ENCODE assay signal across 8 cellular contexts in the genomic region with DNA sequence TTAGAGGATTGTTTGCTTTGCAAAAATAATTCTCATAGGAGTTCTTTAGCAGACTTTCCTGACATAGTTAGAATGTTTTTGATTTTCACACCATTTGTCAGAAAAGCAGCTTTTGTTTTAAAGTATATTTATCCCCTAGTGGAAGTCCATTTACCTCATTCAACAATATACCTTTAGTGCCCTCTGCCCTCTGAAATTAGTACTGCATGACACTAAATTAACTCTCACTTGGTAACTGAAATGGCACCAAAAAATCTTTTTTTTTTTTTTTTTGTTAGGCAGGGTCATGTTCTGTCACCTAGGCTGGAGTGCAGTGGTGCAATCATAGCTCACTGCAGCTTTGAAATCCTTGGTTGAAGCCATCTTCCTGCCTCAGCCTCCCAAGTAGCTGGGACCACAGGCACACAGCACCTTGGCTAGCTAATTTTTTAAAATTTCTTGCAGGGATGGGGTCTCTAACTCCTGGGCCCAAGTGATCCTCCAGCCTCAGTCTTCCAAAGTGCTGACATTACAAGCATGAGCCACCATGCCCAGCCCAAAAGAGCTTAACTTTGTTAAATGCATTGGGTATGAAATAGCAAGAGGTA. TPM values are rescaled to one million over a fixed set of nuclear protein-coding genes. Genes with fewer than 3 reads are reported as not detected.
DNase-seq lines count a peak whose midpoint lies in the region; ATAC-seq and TF ChIP-seq lines count a peak whose summit lies in the region.

No MANE protein-coding gene starts in this region.

- H3K27ac ChIP-seq in thoracic aorta: no peak overlapping the region

- H3K4me1 ChIP-seq in thoracic aorta (ENCODE audit: control insufficient read depth in 1 of 2, low read depth in 2 of 2): peaks cover 0 to 22% of the 10 kb centered on the region in 2 donors

- no peaks in the 10 kb centered on the region for H3K27me3 ChIP-seq in thoracic aorta (replicated peaks; ENCODE audit: insufficient read depth)

- H3K9me3 ChIP-seq in thoracic aorta: no peaks in the 10 kb centered on the region

- in situ Hi-C loops in G401 (cut with HindIII; ENCODE audit: low sequenced_read_pairs): no loop called here

- peak; percentile 45 for TF ChIP-seq CTCF in GM10266 (IDR thresholded peaks at IDR 0.05; ENCODE audit: control insufficient read depth, insufficient read depth, low read depth, missing control alignments)
- TF ChIP-seq CTCF in fibroblast of the aortic adventitia (IDR thresholded peaks at IDR 0.05; ENCODE audit: insufficient read depth, low read length): peak; percentile 52
- peak; percentile 44 for TF ChIP-seq CTCF in thoracic aorta (IDR thresholded peaks at IDR 0.05)

- peaks cover 23% of the 10 kb centered on the region for H3K36me3 ChIP-seq in thoracic aorta

- DNase-seq in A172 (ENCODE audit: low spot score) (peak; percentile 18), GM10266 (ENCODE audit: extremely low spot score) (peak; percentile 39), RPMI7951 (ENCODE audit: low read depth) (peak; percentile 27), fibroblast of the aortic adventitia (ENCODE audit: low read depth) (peak; percentile 47), thoracic aorta (ENCODE audit: low spot score) (no peak), globus pallidus (ENCODE audit: low spot score) (no peak), G401 (ENCODE audit: low spot score) (no peak)

- H3K4me3 ChIP-seq in fibroblast of the aortic adventitia (ENCODE audit: low read depth, low read length) (no peak overlapping the region), thoracic aorta (no peak overlapping the region)

- ATAC-seq in thoracic aorta (ENCODE audit: insufficient number of reproducible peaks, low FRiP score, low read depth) (no peak), GM18907 (IDR thresholded peaks at IDR 0.05; ENCODE audit: unreplicated experiment) (no peak)

RNA-seq across cellular contexts. Expression of a gene that starts 13.6 kb away (rescaled TPM):
- 64.2 and 79.8 TPM in 2 replicates for total RNA-seq in A172 (2014; rRNA removed; shearing (Covaris generic))
- total RNA-seq in RPMI7951 (2014; rRNA removed; shearing (Covaris generic)): 51.3 and 57.8 TPM in 2 replicates
- total RNA-seq in fibroblast of the aortic adventitia (ENCODE audit: low replicate concordance) (41.9 and 59.4 TPM in 2 replicates), thoracic aorta (10 to 100 TPM; 17.8 to 18.3 TPM)
- 60.4 and 94.7 TPM in 2 replicates for total RNA-seq in G401 (2014; rRNA removed; shearing (Covaris generic))

RNA-seq across cellular contexts. Expression of a gene that starts 14.3 kb away (rescaled TPM):
- total RNA-seq in A172 (2014; rRNA removed; shearing (Covaris generic)): 48.2 and 69.7 TPM in 2 replicates
- 100 and 107 TPM in 2 replicates for total RNA-seq in RPMI7951 (2014; rRNA removed; shearing (Covaris generic))
- total RNA-seq in fibroblast of the aortic adventitia (ENCODE audit: low replicate concordance) (20.8 and 53.4 TPM in 2 replicates), thoracic aorta (10 to 100 TPM; 23.8 to 24.5 TPM)
- 38.3 and 56.6 TPM in 2 replicates for total RNA-seq in G401 (2014; rRNA removed; shearing (Covaris generic))

RNA-seq across cellular contexts. Expression of a gene that starts 58.2 kb away (rescaled TPM):
- not detected in 2 replicates for total RNA-seq in A172 (2014; rRNA removed; shearing (Covaris generic))
- total RNA-seq in RPMI7951 (2014; rRNA removed; shearing (Covaris generic)): not detected in 2 replicates
- total RNA-seq in fibroblast of the aortic adventitia (ENCODE audit: low replicate concordance): not detected in 2 replicates
- not detected for total RNA-seq in thoracic aorta
- not detected in 2 replicates for total RNA-seq in G401 (2014; rRNA removed; shearing (Covaris generic))

Comparison
In these comparisons a context has a peak if more than half of its experiments do, and no peak if none do; other contexts are left out.
1. DNase-seq: peak in A172 (single experiment), GM10266 (single experiment), RPMI7951 (single experiment) and fibroblast of the aortic adventitia (single experiment); none in thoracic aorta (single experiment), globus pallidus (single experiment) and G401 (single experiment).
2. Peak in every context shown above with its lines, with median percentiles within 50 percentile points of each other: CTCF ChIP-seq.